ENCODE assay signal across 25 cellular contexts in the genomic region with DNA sequence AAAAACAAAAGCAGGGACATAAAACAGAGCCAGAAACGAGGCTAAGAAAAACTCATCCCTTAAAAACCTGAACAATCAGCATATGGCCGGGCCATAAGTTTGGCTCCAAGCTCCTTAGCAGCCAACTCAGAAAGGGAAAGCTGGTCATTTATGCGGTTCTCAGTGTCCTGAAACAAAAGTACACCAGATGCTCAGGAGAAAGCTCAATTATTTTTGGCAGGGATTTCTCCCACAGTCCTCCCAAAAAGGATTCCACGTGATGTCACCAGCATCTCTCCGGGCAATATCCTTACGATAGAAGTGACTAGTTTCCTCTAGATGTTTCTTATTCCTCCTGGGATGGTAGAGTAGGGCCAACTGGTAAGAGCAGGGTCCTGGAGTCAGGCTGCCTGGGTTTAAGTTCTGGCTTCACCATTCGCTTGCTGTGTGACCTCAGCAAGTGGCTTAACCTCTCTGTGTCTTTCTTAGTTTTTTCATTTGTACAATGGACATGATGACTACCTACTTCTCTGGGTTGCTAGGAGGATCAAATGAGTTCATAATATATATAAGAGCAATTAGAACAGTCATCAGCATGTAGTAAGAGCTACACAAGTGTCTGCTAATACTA. TPM values are rescaled to one million over a fixed set of nuclear protein-coding genes. Genes with fewer than 3 reads are reported as not detected.
DNase-seq lines count a peak whose midpoint lies in the region; ATAC-seq, FAIRE-seq and TF ChIP-seq lines count a peak whose summit lies in the region.
"Had no signal": no experiment of that assay in that cellular context is flagged by ENCODE, and none has a peak within 500 bp of the region (broad histone marks: within the 10 kb centered on the region; RNA-seq: fewer than 3 reads in every experiment).

No MANE protein-coding gene starts in this region.

- no peak overlapping the region for H3K4me2 ChIP-seq in HepG2 (ENCODE audit: low read depth, low read length)

- 57% methylated on average over 7 of the region's 7 CpGs for WGBS in HepG2 (ENCODE audit: low lambda C conversion rate)
- 75% methylated on average over 4 of the region's 7 CpGs for WGBS in right lobe of liver (ENCODE audit: insufficient coverage, low coverage, low lambda C conversion rate, missing lambda C conversion rate)
- WGBS in esophagus squamous epithelium, 2 donors: 75 to 76% methylated on average over 6 to 7 of the region's 7 CpGs

- no peak for FAIRE-seq in HepG2 (lab: Jason Lieb, UNC)
- FAIRE-seq: A204.1, GM18507, GM19239 had no signal

- POLR2A ChIA-PET in HepG2 (lab: Yijun Ruan, JAX): no interaction called here

- no peak for TF ChIP-seq POLR2A in HepG2 (IDR thresholded peaks at IDR 0.05; ENCODE audit: insufficient read depth in 1 of 2, low read depth in 2 of 2, low read length in 2 of 2)
- TF ChIP-seq POLR2A in right lobe of liver (IDR thresholded peaks at IDR 0.05): no peak
- TF ChIP-seq POLR2A in esophagus squamous epithelium (IDR thresholded peaks at IDR 0.05): no peak

- CTCF ChIA-PET in HepG2 (lab: Yijun Ruan, JAX; ENCODE audit: low intra/inter-chr PET ratio, low total read pairs): no interaction called here

- H3K79me2 ChIP-seq in HepG2 (ENCODE audit: insufficient read depth, low read length): no peaks in the 10 kb centered on the region

- no TSS peak for BruUV-seq in HepG2 (replicated peaks; lab: Mats Ljungman, UMichigan)

- H3K9me3 ChIP-seq in HepG2 (ENCODE audit: low read length): no peaks in the 10 kb centered on the region
- H3K9me3 ChIP-seq in right lobe of liver: no peaks in the 10 kb centered on the region
- H3K9me3 ChIP-seq in esophagus squamous epithelium: no peaks in the 10 kb centered on the region
- H3K9me3 ChIP-seq: BE2C had no signal

- intact Hi-C loops in HepG2 (cut with micrococcal nuclease; ENCODE audit: unreplicated experiment): no loop called here
- intact Hi-C loops in right lobe of liver (cut with DNase I): no loop called here
- intact Hi-C loops in esophagus squamous epithelium (cut with DNase I): no loop called here

- H3K4me3 ChIP-seq in HepG2 (replicated peaks in 1 of 3; ENCODE audit: insufficient read depth in 1 of 3, low read depth in 2 of 3, low read length in 3 of 3): no peak overlapping the region
- H3K4me3 ChIP-seq in right lobe of liver: no peak overlapping the region
- H3K4me3 ChIP-seq in esophagus squamous epithelium: no peak overlapping the region

- H3K36me3 ChIP-seq in HepG2 (replicated peaks in 1 of 2; ENCODE audit: control insufficient read depth in 1 of 2, insufficient read depth in 2 of 2, low read length in 2 of 2) (no peaks in the 10 kb centered on the region), right lobe of liver (no peaks in the 10 kb centered on the region), esophagus squamous epithelium (no peaks in the 10 kb centered on the region)
- H3K36me3 ChIP-seq: BE2C had no signal

- H3K4me1 ChIP-seq in HepG2 (ENCODE audit: insufficient read depth, low read length) (peaks cover 17% of the 10 kb centered on the region), right lobe of liver (no peaks in the 10 kb centered on the region), esophagus squamous epithelium (no peaks in the 10 kb centered on the region)
- H3K4me1 ChIP-seq: BE2C had no signal

- TF ChIP-seq EP300 in HepG2 (IDR thresholded peaks at IDR 0.05; ENCODE audit: low read depth in 2 of 2, low read length in 2 of 2) (no peak), HepG2 (CRISPR knock-in tag; IDR thresholded peaks at IDR 0.05; ENCODE audit: borderline replicate concordance) (no peak)

- no peak overlapping the region for H3K9ac ChIP-seq in HepG2 (ENCODE audit: insufficient read depth, low read depth, low read length)

- no peaks in the 10 kb centered on the region for H4K20me1 ChIP-seq in HepG2 (ENCODE audit: insufficient read depth, low read length)

- ATAC-seq in HepG2 (no peak), right lobe of liver (no peak), GM21576 (IDR thresholded peaks at IDR 0.05; ENCODE audit: unreplicated experiment) (no peak)

- H3K27ac ChIP-seq in HepG2 (ENCODE audit: extremely low read length, insufficient read depth, low read length) (no peak overlapping the region), right lobe of liver (no peak overlapping the region), esophagus squamous epithelium (no peak overlapping the region)

- in situ Hi-C loops in HepG2 (cut with HindIII; ENCODE audit: extremely low pct_ligation_motif_present, low pct_unique_long_range_greater_than_20kb): no loop called here

- TF ChIP-seq RAD21 in HepG2 (CRISPR knock-in tag; IDR thresholded peaks at IDR 0.05): no peak

- H2AFZ ChIP-seq in HepG2 (ENCODE audit: low read length): no peak overlapping the region

- H3K27me3 ChIP-seq in HepG2 (ENCODE audit: control insufficient read depth in 1 of 2, insufficient read depth in 2 of 2, low read length in 2 of 2): peaks cover 0 to 8% of the 10 kb centered on the region in 2 experiments; a peak in 2 of 5 replicates
- H3K27me3 ChIP-seq in right lobe of liver: no peaks in the 10 kb centered on the region
- no peaks in the 10 kb centered on the region for H3K27me3 ChIP-seq in esophagus squamous epithelium
- H3K27me3 ChIP-seq: BE2C had no signal

- no peak for DNase-seq in HepG2 (ENCODE audit: low spot score)
- DNase-seq in right lobe of liver: no peak
- peak; percentile 96 for DNase-seq in cerebellar cortex (ENCODE audit: low spot score)
- DNase-seq in inferior parietal cortex (ENCODE audit: extremely low spot score): peak; percentile 66
- DNase-seq in GM19240 (ENCODE audit: insufficient read length, low spot score): no peak
- no peak for DNase-seq in esophagus squamous epithelium (lab: John Stamatoyannopoulos, UW)
- DNase-seq in DMS53 (lab: John Stamatoyannopoulos, UW): no peak
- DNase-seq: BE2C; CD4-positive, CD25-positive, alpha-beta regulatory T cell; COR-L47; GDM1; H9; KBM-7; MM.1S; NCI-H1048; NCI-H1417 treated with DMSO at 0.1 percent for 48 hours; NCI-H187 treated with DMSO at 0.1 percent for 48 hours; NCI-H2107; NCI-H510A; NCI-H774; Right ventricle myocardium superior had no signal

- no peak for TF ChIP-seq CTCF in HepG2 (CRISPR knock-in tag; IDR thresholded peaks at IDR 0.05)
- TF ChIP-seq CTCF in right lobe of liver (IDR thresholded peaks at IDR 0.05): no peak
- no peak for TF ChIP-seq CTCF in esophagus squamous epithelium (IDR thresholded peaks at IDR 0.05)

RNA-seq across cellular contexts. Expression of a gene that starts 34.0 kb away (rescaled TPM):
- total RNA-seq in HepG2 (2016; rRNA removed; fragmentation: Illumina TruSeq; extraction: Trizol) (67.3 and 72.0 TPM in 2 replicates), right lobe of liver (10 to 100 TPM; 19.9 to 54.5 (median 24.8) TPM), esophagus squamous epithelium (10 to 100 TPM; 61.1 to 77.1 (median 67.6) TPM)
- total RNA-seq in HepG2 (2016; cell fraction: cytosol; rRNA removed; fragmentation: Illumina TruSeq; extraction: Trizol; ENCODE audit: low read depth): 25.2 and 25.3 TPM in 2 replicates
- total RNA-seq in HepG2 (2016; cell fraction: insoluble cytoplasmic fraction; rRNA removed; fragmentation: Illumina TruSeq; extraction: Trizol): 65.2 and 75.0 TPM in 2 replicates
- 37.0 and 38.0 TPM in 2 replicates for total RNA-seq in HepG2 (2016; cell fraction: membrane; rRNA removed; fragmentation: Illumina TruSeq; extraction: Trizol)
- 27.3 and 31.0 TPM in 2 replicates for total RNA-seq in HepG2 (2016; cell fraction: nucleus; rRNA removed; fragmentation: Illumina TruSeq; extraction: Trizol)
- polyA plus RNA-seq in HepG2 (2011; rRNA removed): 31.9 and 43.2 TPM in 2 replicates
- 39.4 and 64.9 TPM in 2 replicates for polyA plus RNA-seq in HepG2 (2011; cell fraction: cytosol; rRNA removed)
- polyA plus RNA-seq in HepG2 (2011; cell fraction: nucleus; rRNA removed): 44.7 and 53.7 TPM in 2 replicates
- polyA plus RNA-seq in HepG2 (2012): 19.6 and 20.3 TPM in 2 replicates
- polyA plus RNA-seq in HepG2 (2016; cell fraction: cytosol; fragmentation: Illumina TruSeq; extraction: Trizol; ENCODE audit: low read depth): 20.1 and 20.5 TPM in 2 replicates
- 61.0 and 62.9 TPM in 2 replicates for polyA plus RNA-seq in HepG2 (2016; cell fraction: insoluble cytoplasmic fraction; fragmentation: Illumina TruSeq; extraction: Trizol; ENCODE audit: low read depth)
- 30.3 TPM in 2 replicates for polyA plus RNA-seq in HepG2 (2016; cell fraction: membrane; fragmentation: Illumina TruSeq; extraction: Trizol; ENCODE audit: low read depth)
- 55.0 and 61.1 TPM in 2 replicates for polyA plus RNA-seq in HepG2 (2016; cell fraction: nucleus; fragmentation: Illumina TruSeq; extraction: Trizol; ENCODE audit: insufficient read depth, low read depth)
- polyA minus RNA-seq in HepG2 (2011; rRNA and poly(A)+ RNA removed; ENCODE audit: low replicate concordance): 15.9 and 27.0 TPM in 2 replicates
- 10.9 and 16.1 TPM in 2 replicates for polyA minus RNA-seq in HepG2 (2011; cell fraction: cytosol; rRNA and poly(A)+ RNA removed)
- 6.3 and 7.9 TPM in 2 replicates for polyA minus RNA-seq in HepG2 (2011; cell fraction: nucleus; rRNA and poly(A)+ RNA removed)

RNA-seq across cellular contexts. Expression of a gene that starts 41.4 kb away (rescaled TPM):
- 373 and 382 TPM in 2 replicates for total RNA-seq in HepG2 (2016; rRNA removed; fragmentation: Illumina TruSeq; extraction: Trizol)
- total RNA-seq in HepG2 (2016; cell fraction: cytosol; rRNA removed; fragmentation: Illumina TruSeq; extraction: Trizol; ENCODE audit: low read depth): 139 and 172 TPM in 2 replicates
- total RNA-seq in HepG2 (2016; cell fraction: insoluble cytoplasmic fraction; rRNA removed; fragmentation: Illumina TruSeq; extraction: Trizol): 375 and 403 TPM in 2 replicates
- total RNA-seq in HepG2 (2016; cell fraction: membrane; rRNA removed; fragmentation: Illumina TruSeq; extraction: Trizol): 186 and 246 TPM in 2 replicates
- 155 and 174 TPM in 2 replicates for total RNA-seq in HepG2 (2016; cell fraction: nucleus; rRNA removed; fragmentation: Illumina TruSeq; extraction: Trizol)
- polyA plus RNA-seq in HepG2 (2011; rRNA removed): 427 and 487 TPM in 2 replicates
- polyA plus RNA-seq in HepG2 (2011; cell fraction: cytosol; rRNA removed): 507 and 557 TPM in 2 replicates
- 178 and 205 TPM in 2 replicates for polyA plus RNA-seq in HepG2 (2011; cell fraction: nucleus; rRNA removed)
- polyA plus RNA-seq in HepG2 (2012): 308 and 326 TPM in 2 replicates
- 140 and 221 TPM in 2 replicates for polyA plus RNA-seq in HepG2 (2016; cell fraction: cytosol; fragmentation: Illumina TruSeq; extraction: Trizol; ENCODE audit: low read depth)
- 360 and 409 TPM in 2 replicates for polyA plus RNA-seq in HepG2 (2016; cell fraction: insoluble cytoplasmic fraction; fragmentation: Illumina TruSeq; extraction: Trizol; ENCODE audit: low read depth)
- 156 and 243 TPM in 2 replicates for polyA plus RNA-seq in HepG2 (2016; cell fraction: membrane; fragmentation: Illumina TruSeq; extraction: Trizol; ENCODE audit: low read depth)
- polyA plus RNA-seq in HepG2 (2016; cell fraction: nucleus; fragmentation: Illumina TruSeq; extraction: Trizol; ENCODE audit: insufficient read depth, low read depth): 294 and 307 TPM in 2 replicates
- 47.1 and 96.5 TPM in 2 replicates for polyA minus RNA-seq in HepG2 (2011; rRNA and poly(A)+ RNA removed; ENCODE audit: low replicate concordance)
- polyA minus RNA-seq in HepG2 (2011; cell fraction: cytosol; rRNA and poly(A)+ RNA removed): 33.3 and 39.4 TPM in 2 replicates
- polyA minus RNA-seq in HepG2 (2011; cell fraction: nucleus; rRNA and poly(A)+ RNA removed): 21.3 and 28.2 TPM in 2 replicates
- total RNA-seq in right lobe of liver: 100 to 1,000 TPM; 152 to 303 (median 168) TPM
- total RNA-seq in esophagus squamous epithelium: 100 to 1,000 TPM; 394 to 688 (median 499) TPM

RNA-seq across cellular contexts. Expression of a gene that starts 50.2 kb away (rescaled TPM):
- total RNA-seq in HepG2 (2016; rRNA removed; fragmentation: Illumina TruSeq; extraction: Trizol) (19.0 and 20.4 TPM in 2 replicates), right lobe of liver (10 to 100 TPM in 4 of 6 experiments, 1 to 10 TPM in 2; 9.8 to 18.4 (median 10.9) TPM), esophagus squamous epithelium (10 to 100 TPM in 3 of 4 donors, 1 to 10 TPM in 1; 6.9 to 20.0 (median 13.7) TPM)
- total RNA-seq in HepG2 (2016; cell fraction: cytosol; rRNA removed; fragmentation: Illumina TruSeq; extraction: Trizol; ENCODE audit: low read depth): 6.1 and 6.2 TPM in 2 replicates
- 15.4 and 21.7 TPM in 2 replicates for total RNA-seq in HepG2 (2016; cell fraction: insoluble cytoplasmic fraction; rRNA removed; fragmentation: Illumina TruSeq; extraction: Trizol)
- total RNA-seq in HepG2 (2016; cell fraction: membrane; rRNA removed; fragmentation: Illumina TruSeq; extraction: Trizol): 9.7 and 12.3 TPM in 2 replicates
- 18.7 and 20.1 TPM in 2 replicates for total RNA-seq in HepG2 (2016; cell fraction: nucleus; rRNA removed; fragmentation: Illumina TruSeq; extraction: Trizol)
- 23.1 and 30.1 TPM in 2 replicates for polyA plus RNA-seq in HepG2 (2011; rRNA removed)
- polyA plus RNA-seq in HepG2 (2011; cell fraction: cytosol; rRNA removed): 15.4 and 23.3 TPM in 2 replicates
- 56.0 and 59.0 TPM in 2 replicates for polyA plus RNA-seq in HepG2 (2011; cell fraction: nucleus; rRNA removed)
- polyA plus RNA-seq in HepG2 (2012): 17.5 and 22.5 TPM in 2 replicates
- polyA plus RNA-seq in HepG2 (2016; cell fraction: cytosol; fragmentation: Illumina TruSeq; extraction: Trizol; ENCODE audit: low read depth): 2.6 and 3.8 TPM in 2 replicates
- polyA plus RNA-seq in HepG2 (2016; cell fraction: insoluble cytoplasmic fraction; fragmentation: Illumina TruSeq; extraction: Trizol; ENCODE audit: low read depth): 21.5 and 27.0 TPM in 2 replicates
- polyA plus RNA-seq in HepG2 (2016; cell fraction: membrane; fragmentation: Illumina TruSeq; extraction: Trizol; ENCODE audit: low read depth): 7.6 and 8.6 TPM in 2 replicates
- polyA plus RNA-seq in HepG2 (2016; cell fraction: nucleus; fragmentation: Illumina TruSeq; extraction: Trizol; ENCODE audit: insufficient read depth, low read depth): 35.6 and 40.1 TPM in 2 replicates
- 9.7 and 38.5 TPM in 2 replicates for polyA minus RNA-seq in HepG2 (2011; rRNA and poly(A)+ RNA removed; ENCODE audit: low replicate concordance)
- 10.0 and 11.3 TPM in 2 replicates for polyA minus RNA-seq in HepG2 (2011; cell fraction: cytosol; rRNA and poly(A)+ RNA removed)
- 25.1 and 28.3 TPM in 2 replicates for polyA minus RNA-seq in HepG2 (2011; cell fraction: nucleus; rRNA and poly(A)+ RNA removed)

Comparison
In these comparisons a context has a peak if more than half of its experiments do, and no peak if none do; other contexts are left out.
1. DNase-seq: peak in cerebellar cortex (single experiment) and inferior parietal cortex (single experiment); none in HepG2 (single experiment), right lobe of liver (0 of 3), GM19240 (single experiment), esophagus squamous epithelium (single experiment) and DMS53 (single experiment).